Comparison of ENCODE assay signal across 1 cellular context in the genomic region with DNA sequence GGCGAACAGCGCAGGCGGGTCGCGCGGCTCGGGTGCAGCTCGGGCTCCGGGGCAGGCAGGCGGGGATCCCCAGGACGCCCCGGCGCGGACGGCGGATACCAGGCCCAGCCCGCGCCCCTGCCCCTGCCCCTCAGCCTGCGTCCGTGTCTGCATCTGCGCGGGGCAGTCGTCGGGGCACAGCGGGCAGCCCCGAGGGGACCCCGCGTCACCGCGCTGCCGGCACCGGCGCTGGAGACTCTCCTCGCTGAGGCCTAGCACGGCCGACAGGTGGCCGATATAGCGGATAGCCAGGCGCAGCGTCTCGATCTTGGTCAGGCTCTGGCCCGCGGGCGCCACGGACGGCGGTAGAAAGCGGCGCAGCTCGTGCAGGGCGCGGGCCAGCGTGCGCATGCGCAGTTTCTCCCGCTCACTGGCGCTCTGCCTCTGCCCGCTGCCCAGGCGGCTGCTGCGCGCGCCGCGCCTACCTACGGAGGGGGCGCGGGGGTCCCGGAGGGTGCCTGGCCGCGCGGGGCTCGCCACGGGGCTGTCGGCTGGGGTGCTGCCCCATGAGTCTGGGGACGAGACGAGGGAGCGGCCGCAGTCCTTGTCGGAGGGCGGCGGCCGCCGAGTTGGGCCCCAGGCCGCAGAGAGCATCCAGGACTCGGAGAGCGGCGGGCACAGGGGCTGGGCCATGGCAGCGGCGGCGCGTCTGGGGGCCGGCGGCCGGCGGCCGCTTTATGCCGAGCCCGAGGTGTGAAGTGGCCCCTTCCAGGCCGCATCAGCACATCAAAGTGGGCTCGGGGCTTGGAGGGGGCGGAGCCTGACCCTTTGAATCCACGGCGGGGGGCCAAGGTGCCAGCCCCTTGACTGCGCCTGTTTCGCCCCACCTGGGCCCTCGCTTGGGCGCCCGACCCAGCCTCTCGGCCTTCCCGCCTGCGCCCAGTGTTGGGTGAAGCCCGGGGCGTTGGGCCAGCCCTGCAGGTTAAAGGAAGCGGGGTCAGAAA.
TF ChIP-seq lines count a peak whose summit lies in the region.

A gene with protein sequence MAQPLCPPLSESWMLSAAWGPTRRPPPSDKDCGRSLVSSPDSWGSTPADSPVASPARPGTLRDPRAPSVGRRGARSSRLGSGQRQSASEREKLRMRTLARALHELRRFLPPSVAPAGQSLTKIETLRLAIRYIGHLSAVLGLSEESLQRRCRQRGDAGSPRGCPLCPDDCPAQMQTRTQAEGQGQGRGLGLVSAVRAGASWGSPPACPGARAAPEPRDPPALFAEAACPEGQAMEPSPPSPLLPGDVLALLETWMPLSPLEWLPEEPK (minus strand): TSS at position 690 of the 983 bp plus-strand sequence. CDS start 18 bp downstream, at position 672.

TF ChIP-seq in HepG2, 621 proteins besides CTCF, POLR2A, EP300 and RAD21 (continued from another document and continues in another):
- TF ChIP-seq, protein P1, sequence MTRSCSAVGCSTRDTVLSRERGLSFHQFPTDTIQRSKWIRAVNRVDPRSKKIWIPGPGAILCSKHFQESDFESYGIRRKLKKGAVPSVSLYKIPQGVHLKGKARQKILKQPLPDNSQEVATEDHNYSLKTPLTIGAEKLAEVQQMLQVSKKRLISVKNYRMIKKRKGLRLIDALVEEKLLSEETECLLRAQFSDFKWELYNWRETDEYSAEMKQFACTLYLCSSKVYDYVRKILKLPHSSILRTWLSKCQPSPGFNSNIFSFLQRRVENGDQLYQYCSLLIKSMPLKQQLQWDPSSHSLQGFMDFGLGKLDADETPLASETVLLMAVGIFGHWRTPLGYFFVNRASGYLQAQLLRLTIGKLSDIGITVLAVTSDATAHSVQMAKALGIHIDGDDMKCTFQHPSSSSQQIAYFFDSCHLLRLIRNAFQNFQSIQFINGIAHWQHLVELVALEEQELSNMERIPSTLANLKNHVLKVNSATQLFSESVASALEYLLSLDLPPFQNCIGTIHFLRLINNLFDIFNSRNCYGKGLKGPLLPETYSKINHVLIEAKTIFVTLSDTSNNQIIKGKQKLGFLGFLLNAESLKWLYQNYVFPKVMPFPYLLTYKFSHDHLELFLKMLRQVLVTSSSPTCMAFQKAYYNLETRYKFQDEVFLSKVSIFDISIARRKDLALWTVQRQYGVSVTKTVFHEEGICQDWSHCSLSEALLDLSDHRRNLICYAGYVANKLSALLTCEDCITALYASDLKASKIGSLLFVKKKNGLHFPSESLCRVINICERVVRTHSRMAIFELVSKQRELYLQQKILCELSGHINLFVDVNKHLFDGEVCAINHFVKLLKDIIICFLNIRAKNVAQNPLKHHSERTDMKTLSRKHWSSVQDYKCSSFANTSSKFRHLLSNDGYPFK (CRISPR knock-in tag; IDR thresholded peaks at IDR 0.05; ENCODE audit: borderline replicate concordance), result no peak
- TF ChIP-seq RAD51 (IDR thresholded peaks at IDR 0.05; ENCODE audit: borderline replicate concordance) (no peak), ZNF292 (CRISPR knock-in tag; IDR thresholded peaks at IDR 0.05; ENCODE audit: borderline replicate concordance, low read depth) (no peak), NFE2L2 (IDR thresholded peaks at IDR 0.05; ENCODE audit: low read length) (no peak), PCBP1 (IDR thresholded peaks at IDR 0.05; ENCODE audit: borderline replicate concordance, low read depth, low read length) (no peak), ZNF558 (CRISPR knock-in tag; IDR thresholded peaks at IDR 0.05; ENCODE audit: borderline replicate concordance) (no peak), SIN3A (IDR thresholded peaks at IDR 0.05; ENCODE audit: borderline replicate concordance, low read depth, low read length) (no peak), ZNF570 (CRISPR knock-in tag; IDR thresholded peaks at IDR 0.05; ENCODE audit: borderline replicate concordance) (no peak), AFF4 (CRISPR knock-in tag; IDR thresholded peaks at IDR 0.05) (no peak), ARID5B (CRISPR knock-in tag; IDR thresholded peaks at IDR 0.05) (peak; percentile 31), ARNTL (CRISPR knock-in tag; IDR thresholded peaks at IDR 0.05) (no peak), CREB3 (CRISPR knock-in tag; IDR thresholded peaks at IDR 0.05) (peak; percentile 86; the same call in 1 of the 2 replicates), EED (CRISPR knock-in tag; IDR thresholded peaks at IDR 0.05) (no peak), ZNF549 (CRISPR knock-in tag; IDR thresholded peaks at IDR 0.05) (no peak)
- TF ChIP-seq, protein P2, sequence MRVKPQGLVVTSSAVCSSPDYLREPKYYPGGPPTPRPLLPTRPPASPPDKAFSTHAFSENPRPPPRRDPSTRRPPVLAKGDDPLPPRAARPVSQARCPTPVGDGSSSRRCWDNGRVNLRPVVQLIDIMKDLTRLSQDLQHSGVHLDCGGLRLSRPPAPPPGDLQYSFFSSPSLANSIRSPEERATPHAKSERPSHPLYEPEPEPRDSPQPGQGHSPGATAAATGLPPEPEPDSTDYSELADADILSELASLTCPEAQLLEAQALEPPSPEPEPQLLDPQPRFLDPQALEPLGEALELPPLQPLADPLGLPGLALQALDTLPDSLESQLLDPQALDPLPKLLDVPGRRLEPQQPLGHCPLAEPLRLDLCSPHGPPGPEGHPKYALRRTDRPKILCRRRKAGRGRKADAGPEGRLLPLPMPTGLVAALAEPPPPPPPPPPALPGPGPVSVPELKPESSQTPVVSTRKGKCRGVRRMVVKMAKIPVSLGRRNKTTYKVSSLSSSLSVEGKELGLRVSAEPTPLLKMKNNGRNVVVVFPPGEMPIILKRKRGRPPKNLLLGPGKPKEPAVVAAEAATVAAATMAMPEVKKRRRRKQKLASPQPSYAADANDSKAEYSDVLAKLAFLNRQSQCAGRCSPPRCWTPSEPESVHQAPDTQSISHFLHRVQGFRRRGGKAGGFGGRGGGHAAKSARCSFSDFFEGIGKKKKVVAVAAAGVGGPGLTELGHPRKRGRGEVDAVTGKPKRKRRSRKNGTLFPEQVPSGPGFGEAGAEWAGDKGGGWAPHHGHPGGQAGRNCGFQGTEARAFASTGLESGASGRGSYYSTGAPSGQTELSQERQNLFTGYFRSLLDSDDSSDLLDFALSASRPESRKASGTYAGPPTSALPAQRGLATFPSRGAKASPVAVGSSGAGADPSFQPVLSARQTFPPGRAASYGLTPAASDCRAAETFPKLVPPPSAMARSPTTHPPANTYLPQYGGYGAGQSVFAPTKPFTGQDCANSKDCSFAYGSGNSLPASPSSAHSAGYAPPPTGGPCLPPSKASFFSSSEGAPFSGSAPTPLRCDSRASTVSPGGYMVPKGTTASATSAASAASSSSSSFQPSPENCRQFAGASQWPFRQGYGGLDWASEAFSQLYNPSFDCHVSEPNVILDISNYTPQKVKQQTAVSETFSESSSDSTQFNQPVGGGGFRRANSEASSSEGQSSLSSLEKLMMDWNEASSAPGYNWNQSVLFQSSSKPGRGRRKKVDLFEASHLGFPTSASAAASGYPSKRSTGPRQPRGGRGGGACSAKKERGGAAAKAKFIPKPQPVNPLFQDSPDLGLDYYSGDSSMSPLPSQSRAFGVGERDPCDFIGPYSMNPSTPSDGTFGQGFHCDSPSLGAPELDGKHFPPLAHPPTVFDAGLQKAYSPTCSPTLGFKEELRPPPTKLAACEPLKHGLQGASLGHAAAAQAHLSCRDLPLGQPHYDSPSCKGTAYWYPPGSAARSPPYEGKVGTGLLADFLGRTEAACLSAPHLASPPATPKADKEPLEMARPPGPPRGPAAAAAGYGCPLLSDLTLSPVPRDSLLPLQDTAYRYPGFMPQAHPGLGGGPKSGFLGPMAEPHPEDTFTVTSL (CRISPR knock-in tag; IDR thresholded peaks at IDR 0.05; ENCODE audit: borderline replicate concordance), result no peak
- TF ChIP-seq, protein P3, sequence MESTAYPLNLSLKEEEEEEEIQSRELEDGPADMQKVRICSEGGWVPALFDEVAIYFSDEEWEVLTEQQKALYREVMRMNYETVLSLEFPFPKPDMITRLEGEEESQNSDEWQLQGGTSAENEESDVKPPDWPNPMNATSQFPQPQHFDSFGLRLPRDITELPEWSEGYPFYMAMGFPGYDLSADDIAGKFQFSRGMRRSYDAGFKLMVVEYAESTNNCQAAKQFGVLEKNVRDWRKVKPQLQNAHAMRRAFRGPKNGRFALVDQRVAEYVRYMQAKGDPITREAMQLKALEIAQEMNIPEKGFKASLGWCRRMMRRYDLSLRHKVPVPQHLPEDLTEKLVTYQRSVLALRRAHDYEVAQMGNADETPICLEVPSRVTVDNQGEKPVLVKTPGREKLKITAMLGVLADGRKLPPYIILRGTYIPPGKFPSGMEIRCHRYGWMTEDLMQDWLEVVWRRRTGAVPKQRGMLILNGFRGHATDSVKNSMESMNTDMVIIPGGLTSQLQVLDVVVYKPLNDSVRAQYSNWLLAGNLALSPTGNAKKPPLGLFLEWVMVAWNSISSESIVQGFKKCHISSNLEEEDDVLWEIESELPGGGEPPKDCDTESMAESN (CRISPR knock-in tag; conservative IDR thresholded peaks at IDR 0.05), result peak; percentile 74; the same call in 1 of the 2 replicates
- TF ChIP-seq, protein P4, sequence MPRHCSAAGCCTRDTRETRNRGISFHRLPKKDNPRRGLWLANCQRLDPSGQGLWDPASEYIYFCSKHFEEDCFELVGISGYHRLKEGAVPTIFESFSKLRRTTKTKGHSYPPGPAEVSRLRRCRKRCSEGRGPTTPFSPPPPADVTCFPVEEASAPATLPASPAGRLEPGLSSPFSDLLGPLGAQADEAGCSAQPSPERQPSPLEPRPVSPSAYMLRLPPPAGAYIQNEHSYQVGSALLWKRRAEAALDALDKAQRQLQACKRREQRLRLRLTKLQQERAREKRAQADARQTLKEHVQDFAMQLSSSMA (CRISPR knock-in tag; IDR thresholded peaks at IDR 0.05), result no peak
- TF ChIP-seq, protein P5, sequence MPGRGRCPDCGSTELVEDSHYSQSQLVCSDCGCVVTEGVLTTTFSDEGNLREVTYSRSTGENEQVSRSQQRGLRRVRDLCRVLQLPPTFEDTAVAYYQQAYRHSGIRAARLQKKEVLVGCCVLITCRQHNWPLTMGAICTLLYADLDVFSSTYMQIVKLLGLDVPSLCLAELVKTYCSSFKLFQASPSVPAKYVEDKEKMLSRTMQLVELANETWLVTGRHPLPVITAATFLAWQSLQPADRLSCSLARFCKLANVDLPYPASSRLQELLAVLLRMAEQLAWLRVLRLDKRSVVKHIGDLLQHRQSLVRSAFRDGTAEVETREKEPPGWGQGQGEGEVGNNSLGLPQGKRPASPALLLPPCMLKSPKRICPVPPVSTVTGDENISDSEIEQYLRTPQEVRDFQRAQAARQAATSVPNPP (CRISPR knock-in tag; IDR thresholded peaks at IDR 0.05), result 0 out of 2 replicates have a peak, but pooled peaks have one; percentile 20
- TF ChIP-seq, protein P6, sequence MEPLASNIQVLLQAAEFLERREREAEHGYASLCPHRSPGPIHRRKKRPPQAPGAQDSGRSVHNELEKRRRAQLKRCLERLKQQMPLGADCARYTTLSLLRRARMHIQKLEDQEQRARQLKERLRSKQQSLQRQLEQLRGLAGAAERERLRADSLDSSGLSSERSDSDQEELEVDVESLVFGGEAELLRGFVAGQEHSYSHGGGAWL (CRISPR knock-in tag; IDR thresholded peaks at IDR 0.05), result peak; percentile 69; the same call in 1 of the 2 replicates
- TF ChIP-seq, protein P7, sequence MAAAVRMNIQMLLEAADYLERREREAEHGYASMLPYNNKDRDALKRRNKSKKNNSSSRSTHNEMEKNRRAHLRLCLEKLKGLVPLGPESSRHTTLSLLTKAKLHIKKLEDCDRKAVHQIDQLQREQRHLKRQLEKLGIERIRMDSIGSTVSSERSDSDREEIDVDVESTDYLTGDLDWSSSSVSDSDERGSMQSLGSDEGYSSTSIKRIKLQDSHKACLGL (CRISPR knock-in tag; IDR thresholded peaks at IDR 0.05), result peak; percentile 70; the same call in 1 of the 2 replicates
